In the genomic region with DNA sequence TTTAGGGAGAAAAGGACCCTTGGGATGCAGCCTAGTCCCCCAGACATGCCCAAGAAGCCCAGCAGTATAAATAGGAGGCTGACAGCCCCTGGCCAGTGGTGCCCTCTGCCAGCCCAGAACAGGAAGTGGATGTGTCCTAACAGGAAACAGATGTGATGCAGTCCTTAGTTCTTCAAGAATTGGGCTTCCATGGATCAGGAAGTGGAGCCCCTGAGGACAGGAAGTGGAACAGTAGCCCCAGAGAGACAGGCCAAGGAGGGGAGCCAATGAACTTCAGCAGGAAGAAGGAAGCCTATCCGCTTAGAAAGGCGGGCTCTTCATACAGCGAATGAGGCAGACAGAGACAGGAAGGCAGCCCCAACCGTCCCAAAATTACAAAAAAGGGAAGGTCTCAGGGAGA, we compare ENCODE assay signal across 8 cellular contexts. TPM values are rescaled to one million over a fixed set of nuclear protein-coding genes. Genes with fewer than 3 reads are reported as not detected.
DNase-seq lines count a peak whose midpoint lies in the region; ATAC-seq and TF ChIP-seq lines count a peak whose summit lies in the region.

No MANE protein-coding gene starts in this region.

- no peak for ATAC-seq in HG03045 (IDR thresholded peaks at IDR 0.05; ENCODE audit: unreplicated experiment)

- WGBS in adrenal gland, 4 donors, result 60 to 86% (median 74%) methylated on average over 4 of the region's 4 CpGs
- WGBS in liver, result 81% methylated on average over 4 of the region's 4 CpGs

- H3K36me3 ChIP-seq in A673 (ENCODE audit: insufficient read depth, low read length, poor library complexity, severe bottlenecking) (no peaks in the 10 kb centered on the region), Karpas-422 (ENCODE audit: insufficient read depth, low read length) (no peaks in the 10 kb centered on the region), adrenal gland (replicated peaks in 1 of 2) (no peaks in the 10 kb centered on the region), liver (ENCODE audit: control insufficient read depth in 4 of 4, insufficient read depth in 3 of 4, low read depth in 1 of 4, low read length in 3 of 4) (no peaks in the 10 kb centered on the region)

- H3K9me2 ChIP-seq in Karpas-422 (replicated peaks; ENCODE audit: insufficient read depth, low read length), result no peaks in the 10 kb centered on the region

- H3K79me2 ChIP-seq in Karpas-422 (ENCODE audit: low read length), result no peaks in the 10 kb centered on the region

- DNase-seq in A673 (ENCODE audit: low spot score) (peak; percentile 93), Karpas-422 (no peak), adrenal gland (peak; percentile 32 to 81 (median 54)), COLO829 (ENCODE audit: low spot score) (no peak)
- DNase-seq in stimulated activated naive CD4-positive, alpha-beta T cell treated with Interleukin-2 at 50 U/mL for 16 hours (lab: John Stamatoyannopoulos, UW), result no peak
- no peak for DNase-seq in activated CD4-positive, alpha-beta T cell treated with anti-CD3 and anti-CD28 coated beads for 4 hours

- no peak overlapping the region for H3K4me2 ChIP-seq in Karpas-422 (ENCODE audit: low read depth, low read length, poor library complexity, severe bottlenecking)

- H2AFZ ChIP-seq in Karpas-422 (ENCODE audit: low read length), result peak overlapping the region; percentile 58

- H3K27ac ChIP-seq in A673 (ENCODE audit: low read depth, low read length, poor library complexity, severe bottlenecking) (peak overlapping the region; percentile 82), Karpas-422 (ENCODE audit: low read length) (no peak overlapping the region), adrenal gland (peak overlapping the region in 4 of 5 donors; percentile 37 to 89 (median 67)), liver (ENCODE audit: low read depth in 1 of 2, low read length in 2 of 2) (peak overlapping the region in 1 of 2 donors; percentile 65)

- H3K4me1 ChIP-seq in A673 (ENCODE audit: insufficient read depth, low read length, poor library complexity, severe bottlenecking) (peaks cover 22% of the 10 kb centered on the region), Karpas-422 (ENCODE audit: low read length) (peaks cover 12% of the 10 kb centered on the region), adrenal gland (replicated peaks in 1 of 2) (peaks cover 6% of the 10 kb centered on the region in 2 donors), liver (ENCODE audit: control insufficient read depth in 4 of 4, insufficient read depth in 4 of 4, low read length in 3 of 4) (peaks cover 0 to 19% (median 6%) of the 10 kb centered on the region in 4 donors)

- H3K27me3 ChIP-seq in A673 (replicated peaks; ENCODE audit: insufficient read depth, low read depth, low read length, poor library complexity), result no peaks in the 10 kb centered on the region
- no peaks in the 10 kb centered on the region for H3K27me3 ChIP-seq in Karpas-422 (ENCODE audit: low read length)
- no peaks in the 10 kb centered on the region for H3K27me3 ChIP-seq in adrenal gland
- no peaks in the 10 kb centered on the region for H3K27me3 ChIP-seq in liver (ENCODE audit: control insufficient read depth in 4 of 4, insufficient read depth in 4 of 4, low read length in 3 of 4)

- BruUV-seq in A673 (replicated peaks; lab: Mats Ljungman, UMichigan), result no TSS peak

- H3K4me3 ChIP-seq in A673 (ENCODE audit: low read depth, low read length, poor library complexity, severe bottlenecking) (no peak overlapping the region), Karpas-422 (ENCODE audit: low read length) (no peak overlapping the region), adrenal gland (no peak overlapping the region), liver (ENCODE audit: low read depth in 1 of 3, low read length in 3 of 3) (no peak overlapping the region)

- no peak for TF ChIP-seq CTCF in A673 (conservative IDR thresholded peaks at IDR 0.05; ENCODE audit: low read depth, low read length)
- no peak for TF ChIP-seq CTCF in adrenal gland (IDR thresholded peaks at IDR 0.05)
- TF ChIP-seq CTCF in liver (IDR thresholded peaks at IDR 0.05; ENCODE audit: low read depth, low read length, missing input control), result no peak

- no peak overlapping the region for H3K9ac ChIP-seq in Karpas-422 (ENCODE audit: low read length)
- no peak overlapping the region for H3K9ac ChIP-seq in liver (ENCODE audit: low read depth in 1 of 2, low read length in 2 of 2)

- TF ChIP-seq RAD21 in liver (IDR thresholded peaks at IDR 0.05), result no peak

- intact Hi-C loops in A673 (cut with micrococcal nuclease; ENCODE audit: unreplicated experiment), result no loop called here
- intact Hi-C loops in adrenal gland (cut with DNase I), result no loop called here

- CTCF ChIA-PET in A673 (lab: Charles Lee), result interaction anchor here (2.1 kb wide), 1 partner anchor 58 kb away, joined by 18 read pairs; no protein-coding TSS in a partner anchor

- POLR2A ChIA-PET in A673 (lab: Charles Lee; ENCODE audit: low non-redundant PET), result no interaction called here

- H4K20me1 ChIP-seq in Karpas-422 (ENCODE audit: insufficient read depth, low read depth, low read length), result no peaks in the 10 kb centered on the region

- no peak for TF ChIP-seq POLR2A in adrenal gland (IDR thresholded peaks at IDR 0.05)

- no peaks in the 10 kb centered on the region for H3K9me3 ChIP-seq in A673 (ENCODE audit: low read depth, low read length, poor library complexity, severe bottlenecking)
- no peaks in the 10 kb centered on the region for H3K9me3 ChIP-seq in Karpas-422 (ENCODE audit: low read length)
- no peaks in the 10 kb centered on the region for H3K9me3 ChIP-seq in adrenal gland (replicated peaks in 1 of 3)
- H3K9me3 ChIP-seq in liver (ENCODE audit: control insufficient read depth in 4 of 4, low read length in 3 of 4), result no peaks in the 10 kb centered on the region

TF ChIP-seq in liver, 16 proteins besides CTCF, POLR2A, EP300 and RAD21:
- TF ChIP-seq GABPA (IDR thresholded peaks at IDR 0.05 in 1 of 2, conservative IDR thresholded peaks at IDR 0.05 in 1 of 2) (peak; percentile 46 to 72), FOXA1 (IDR thresholded peaks at IDR 0.05) (no peak)

RNA-seq across cellular contexts. Expression of a gene that starts 7.2 kb away (rescaled TPM):
- total RNA-seq in A673 (2021) (1.4 and 1.6 TPM in 2 replicates), adrenal gland (10 to 100 TPM in 4 of 8 donors, 1 to 10 TPM in 4; 3.4 to 13.9 (median 9.1) TPM), liver (under 1 TPM in 1 of 2 donors, not detected in 1; 0.75 TPM)
- total RNA-seq in Karpas-422 (2014; rRNA removed; shearing (Covaris generic); ENCODE audit: low replicate concordance), result 0.94 and 1.1 TPM in 2 replicates
- polyA plus RNA-seq in adrenal gland (1 to 10 TPM; 4.0 to 7.0 (median 4.7) TPM), liver (under 1 TPM; 0.19 to 0.35 TPM)

RNA-seq across cellular contexts. Expression of a gene that starts 9.7 kb away (rescaled TPM):
- 28.2 and 34.7 TPM in 2 replicates for total RNA-seq in A673 (2021)
- 27.4 and 59.7 TPM in 2 replicates for total RNA-seq in Karpas-422 (2014; rRNA removed; shearing (Covaris generic); ENCODE audit: low replicate concordance)
- total RNA-seq in adrenal gland, result 10 to 100 TPM; 18.0 to 45.3 (median 30.2) TPM
- 10 to 100 TPM in 2 of 3 donors, 1 to 10 TPM in 1; 7.7 to 88.3 (median 50.1) TPM for polyA plus RNA-seq in adrenal gland
- total RNA-seq in liver, result 1 to 10 TPM; 3.4 to 6.1 TPM
- polyA plus RNA-seq in liver, result 1 to 10 TPM; 4.9 to 7.1 TPM

RNA-seq across cellular contexts. Expression of a gene that starts 19.8 kb away (rescaled TPM):
- total RNA-seq in A673 (2021), result 37.0 and 39.3 TPM in 2 replicates
- 24.5 and 59.5 TPM in 2 replicates for total RNA-seq in Karpas-422 (2014; rRNA removed; shearing (Covaris generic); ENCODE audit: low replicate concordance)
- total RNA-seq in adrenal gland, result 10 to 100 TPM in 7 of 8 donors, 1 to 10 TPM in 1; 6.6 to 17.6 (median 12.5) TPM
- polyA plus RNA-seq in adrenal gland, result 10 to 100 TPM in 2 of 3 donors, 1 to 10 TPM in 1; 1.6 to 74.1 (median 14.0) TPM
- total RNA-seq in liver, result 1 to 10 TPM; 3.0 to 4.8 TPM
- polyA plus RNA-seq in liver, result 1 to 10 TPM in 1 of 2 donors, under 1 TPM in 1; 0.31 to 2.4 TPM

RNA-seq across cellular contexts. Expression of a gene that starts 45.3 kb away (rescaled TPM):
- total RNA-seq in A673 (2021), result 2.1 and 4.3 TPM in 2 replicates
- 34.0 and 60.7 TPM in 2 replicates for total RNA-seq in Karpas-422 (2014; rRNA removed; shearing (Covaris generic); ENCODE audit: low replicate concordance)
- 100 to 1,000 TPM in 1 of 8 donors, 10 to 100 TPM in 7; 25.6 to 101 (median 88.5) TPM for total RNA-seq in adrenal gland
- 10 to 100 TPM; 19.5 to 60.5 (median 45.8) TPM for polyA plus RNA-seq in adrenal gland
- total RNA-seq in liver, result 10 to 100 TPM; 26.6 to 39.1 TPM
- 10 to 100 TPM; 28.8 to 34.1 TPM for polyA plus RNA-seq in liver

RNA-seq across cellular contexts. Expression of a gene that starts 54.0 kb away (rescaled TPM):
- 31.4 and 37.1 TPM in 2 replicates for total RNA-seq in A673 (2021)
- 3.8 and 4.3 TPM in 2 replicates for total RNA-seq in Karpas-422 (2014; rRNA removed; shearing (Covaris generic); ENCODE audit: low replicate concordance)
- total RNA-seq in adrenal gland, result 10 to 100 TPM in 6 of 8 donors, 1 to 10 TPM in 2; 6.0 to 23.0 (median 12.8) TPM
- 10 to 100 TPM in 2 of 3 donors, 1 to 10 TPM in 1; 8.7 to 40.1 (median 19.1) TPM for polyA plus RNA-seq in adrenal gland
- total RNA-seq in liver, result 1 to 10 TPM; 3.6 to 3.8 TPM
- polyA plus RNA-seq in liver, result 1 to 10 TPM; 2.7 to 4.9 TPM

Comparison
In these comparisons a context has a peak if more than half of its experiments do, and no peak if none do; other contexts are left out.
1. DNase-seq: peak in A673 (single experiment) and adrenal gland (7 of 7); none in Karpas-422 (single experiment), stimulated activated naive CD4-positive, alpha-beta T cell treated with Interleukin-2 at 50 U/mL for 16 hours (single experiment), COLO829 (single experiment) and activated CD4-positive, alpha-beta T cell treated with anti-CD3 and anti-CD28 coated beads for 4 hours (0 of 2).